32 cellular contexts compared by ENCODE assay signal in the genomic region with DNA sequence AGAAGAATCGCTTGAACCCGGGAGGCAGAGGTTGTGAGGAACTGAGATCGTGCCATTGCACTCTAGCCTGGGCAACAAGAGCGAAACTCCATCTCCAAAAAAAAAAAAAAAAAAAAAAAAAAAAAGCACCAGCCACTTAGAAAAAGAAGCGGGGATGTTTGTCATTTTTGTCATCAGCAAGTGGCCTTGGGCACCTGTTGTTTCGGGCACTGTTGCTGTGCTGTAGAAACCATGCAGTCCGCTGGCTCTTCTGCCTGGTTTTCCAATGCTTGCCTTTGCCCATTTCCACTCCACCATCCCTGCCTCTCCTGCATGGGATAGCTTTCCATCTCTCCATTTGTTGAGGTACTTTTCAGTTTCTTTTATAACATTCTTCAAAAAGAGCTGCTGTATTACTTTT.
"Had no signal": no experiment of that assay in that cellular context is flagged by ENCODE, and none has a peak within 500 bp of the region (broad histone marks: within the 10 kb centered on the region; RNA-seq: fewer than 3 reads in every experiment).

No MANE protein-coding gene starts in this region.

- H3K27ac Mint-ChIP-seq: activated CD4-positive, alpha-beta memory T cell treated with anti-CD3 and anti-CD28 coated beads, Interleukin-2, amount 10 ng/mL, durations not matched to agents 7 days and 5 days; activated CD4-positive, alpha-beta T cell treated with anti-CD3 and anti-CD28 coated beads for 36 hours; activated CD4-positive, alpha-beta T cell treated with anti-CD3 and anti-CD28 coated beads, Interleukin-2, amount 10 ng/mL, durations not matched to agents 7 days and 5 days; activated naive CD4-positive, alpha-beta T cell treated with anti-CD3 and anti-CD28 coated beads, Interleukin-2, amount 10 ng/mL, durations not matched to agents 7 days and 5 days; activated naive CD4-positive, alpha-beta T cell treated with anti-CD3 and anti-CD28 coated beads, Interleukin-2, amount 50 U/mL, for 72 hours; activated naive CD8-positive, alpha-beta T cell treated with anti-CD3 and anti-CD28 coated beads, Interleukin-2, amount 10 ng/mL, durations not matched to agents 7 days and 5 days; dendritic cell treated with granulocyte-macrophage colony-stimulating factor and Interleukin-4, amounts not matched to agents 40 ng/mL and 50 ng/mL, for 4 days; T-helper 1 cell treated with Interleukin-12 subunit alpha and Interleukin-12 subunit beta and Interleukin-4 antibody, amounts not matched to agents 30 μg/mL and 1 μg/mL, for 36 hours had no signal

- H3K27me3 ChIP-seq: ascending aorta, breast epithelium, cardiac muscle cell, dorsolateral prefrontal cortex, heart left ventricle had no signal

- H3K27ac ChIP-seq: ascending aorta, breast epithelium, cardiac muscle cell, coronary artery, dorsolateral prefrontal cortex, heart left ventricle, WERI-Rb-1 had no signal

- H3K4me3 Mint-ChIP-seq: activated CD4-positive, alpha-beta memory T cell treated with anti-CD3 and anti-CD28 coated beads, Interleukin-2, amount 10 ng/mL, durations not matched to agents 7 days and 5 days; activated CD4-positive, alpha-beta T cell treated with anti-CD3 and anti-CD28 coated beads for 36 hours; activated CD4-positive, alpha-beta T cell treated with anti-CD3 and anti-CD28 coated beads, Interleukin-2, amount 10 ng/mL, durations not matched to agents 7 days and 5 days; activated naive CD4-positive, alpha-beta T cell treated with anti-CD3 and anti-CD28 coated beads, Interleukin-2, amount 10 ng/mL, durations not matched to agents 7 days and 5 days; activated naive CD8-positive, alpha-beta T cell treated with anti-CD3 and anti-CD28 coated beads, Interleukin-2, amount 10 ng/mL, durations not matched to agents 7 days and 5 days; activated T-cell treated with anti-CD3 and anti-CD28 coated beads, Interleukin-2, amount 50 U/mL, for 24 hours; activated T-cell treated with anti-CD3 and anti-CD28 coated beads, Interleukin-2, amount 50 U/mL, for 72 hours; brain; dendritic cell treated with granulocyte-macrophage colony-stimulating factor and Interleukin-4, amounts not matched to agents 40 ng/mL and 50 ng/mL, for 4 days; endodermal cell; T-cell; T-helper 1 cell treated with Interleukin-12 subunit alpha and Interleukin-12 subunit beta and Interleukin-4 antibody, amounts not matched to agents 30 μg/mL and 1 μg/mL, for 36 hours had no signal

- H3K4me3 ChIP-seq: ascending aorta, breast epithelium, cardiac muscle cell, coronary artery, dorsolateral prefrontal cortex, heart left ventricle had no signal

- H3K4me1 ChIP-seq: ascending aorta, breast epithelium had no signal

- H3K27me3 Mint-ChIP-seq: activated CD4-positive, alpha-beta memory T cell treated with anti-CD3 and anti-CD28 coated beads, Interleukin-2, amount 10 ng/mL, durations not matched to agents 7 days and 5 days; activated CD4-positive, alpha-beta T cell treated with anti-CD3 and anti-CD28 coated beads for 36 hours; activated CD4-positive, alpha-beta T cell treated with anti-CD3 and anti-CD28 coated beads, Interleukin-2, amount 10 ng/mL, durations not matched to agents 7 days and 5 days; activated naive CD4-positive, alpha-beta T cell treated with anti-CD3 and anti-CD28 coated beads, Interleukin-2, amount 10 ng/mL, durations not matched to agents 7 days and 5 days; activated naive CD8-positive, alpha-beta T cell treated with anti-CD3 and anti-CD28 coated beads, Interleukin-2, amount 10 ng/mL, durations not matched to agents 7 days and 5 days; activated T-cell treated with anti-CD3 and anti-CD28 coated beads, Interleukin-2, amount 50 U/mL, for 24 hours; brain; dendritic cell treated with granulocyte-macrophage colony-stimulating factor and Interleukin-4, amounts not matched to agents 40 ng/mL and 50 ng/mL, for 4 days; T-cell had no signal

- DNase-seq: activated CD4-positive, alpha-beta memory T cell treated with anti-CD3 and anti-CD28 coated beads, Interleukin-2, amount 10 ng/mL, durations not matched to agents 7 days and 5 days; activated CD4-positive, alpha-beta T cell treated with anti-CD3 and anti-CD28 coated beads for 36 hours; activated CD4-positive, alpha-beta T cell treated with anti-CD3 and anti-CD28 coated beads, Interleukin-2, amount 10 ng/mL, durations not matched to agents 7 days and 5 days; activated CD4-positive, alpha-beta T cell treated with anti-CD3 and anti-CD28 coated beads, Interleukin-2, amount 50 U/mL, for 4 hours; activated CD4-positive, CD25-positive, alpha-beta regulatory T cell; activated CD4-positive, CD25-positive, alpha-beta regulatory T cell treated with anti-CD3 and anti-CD28 coated beads, Interleukin-2, amount 50 U/mL, for 72 hours; activated CD8-positive, alpha-beta memory T cell treated with anti-CD3 and anti-CD28 coated beads, Interleukin-2, amount 50 U/mL, for 48 hours; activated gamma-delta T cell; activated naive CD4-positive, alpha-beta T cell; activated naive CD4-positive, alpha-beta T cell treated with anti-CD3 and anti-CD28 coated beads, Interleukin-2, amount 10 ng/mL, durations not matched to agents 7 days and 5 days; activated naive CD8-positive, alpha-beta T cell treated with anti-CD3 and anti-CD28 coated beads, Interleukin-2, amount 10 ng/mL, durations not matched to agents 7 days and 5 days; activated T-cell treated with anti-CD3 and anti-CD28 coated beads for 4 hours; activated T-cell treated with anti-CD3 and anti-CD28 coated beads, Interleukin-2, amount 50 U/mL, for 24 hours; activated T-cell treated with anti-CD3 and anti-CD28 coated beads, Interleukin-2, amount 50 U/mL, for 72 hours; central memory CD4-positive, alpha-beta T cell; dorsolateral prefrontal cortex; effector memory CD4-positive, alpha-beta T cell; endodermal cell; foreskin fibroblast; heart left ventricle; T-cell; T-helper 9 cell; WERI-Rb-1 had no signal

- ATAC-seq: activated CD4-positive, alpha-beta T cell treated with anti-CD3 and anti-CD28 coated beads for 36 hours; activated naive CD4-positive, alpha-beta T cell treated with anti-CD3 and anti-CD28 coated beads, Interleukin-2, amount 50 U/mL, for 72 hours; activated T-cell treated with anti-CD3 and anti-CD28 coated beads, Interleukin-2, amount 50 U/mL, for 72 hours; esophagus mucosa; heart left ventricle; T-cell had no signal

- H3K4me1 Mint-ChIP-seq: endodermal cell had no signal

- H3K9me3 ChIP-seq: ascending aorta, breast epithelium, heart left ventricle had no signal

- H3K9me3 Mint-ChIP-seq: activated CD4-positive, alpha-beta memory T cell treated with anti-CD3 and anti-CD28 coated beads, Interleukin-2, amount 10 ng/mL, durations not matched to agents 7 days and 5 days; activated CD4-positive, alpha-beta T cell treated with anti-CD3 and anti-CD28 coated beads, Interleukin-2, amount 10 ng/mL, durations not matched to agents 7 days and 5 days; activated naive CD4-positive, alpha-beta T cell treated with anti-CD3 and anti-CD28 coated beads, Interleukin-2, amount 10 ng/mL, durations not matched to agents 7 days and 5 days; activated naive CD4-positive, alpha-beta T cell treated with anti-CD3 and anti-CD28 coated beads, Interleukin-2, amount 50 U/mL, for 72 hours; activated naive CD8-positive, alpha-beta T cell treated with anti-CD3 and anti-CD28 coated beads, Interleukin-2, amount 10 ng/mL, durations not matched to agents 7 days and 5 days; activated T-cell treated with anti-CD3 and anti-CD28 coated beads, Interleukin-2, amount 50 U/mL, for 24 hours; activated T-cell treated with anti-CD3 and anti-CD28 coated beads, Interleukin-2, amount 50 U/mL, for 72 hours; brain; dendritic cell treated with granulocyte-macrophage colony-stimulating factor and Interleukin-4, amounts not matched to agents 40 ng/mL and 50 ng/mL, for 4 days; endodermal cell; T-cell; T-helper 1 cell treated with Interleukin-12 subunit alpha and Interleukin-12 subunit beta and Interleukin-4 antibody, amounts not matched to agents 30 μg/mL and 1 μg/mL, for 36 hours had no signal

- H3K36me3 ChIP-seq: ascending aorta, breast epithelium, cardiac muscle cell had no signal
